ENCODE assay signal across 1 cellular context in genomic region chr17:7351665-7352558, GRCh38.
TF ChIP-seq lines count a peak whose summit lies in the region.

Gene KCTD11, plus strand, starts transcription at chr17:7352162.

TF ChIP-seq in GM12878, 131 proteins besides CTCF, POLR2A, EP300 and RAD21 (continued from another document):
- TF ChIP-seq PKNOX1 (IDR thresholded peaks at IDR 0.05) (peak; percentile 3), PAX8 (IDR thresholded peaks at IDR 0.05) (no peak), BCL11A (IDR thresholded peaks at IDR 0.05; ENCODE audit: low read depth, low read length) (no peak), BHLHE40 (IDR thresholded peaks at IDR 0.05; ENCODE audit: borderline replicate concordance in 1 of 2, low read depth in 2 of 2, low read length in 1 of 2) (peak in 1 of 2 experiments; percentile 83; a peak in 3 of 4 replicates), POLR2AphosphoS2 (IDR thresholded peaks at IDR 0.05; ENCODE audit: low read depth, low read length) (peak; percentile 88), RUNX3 (IDR thresholded peaks at IDR 0.05; ENCODE audit: low read length) (peak; percentile 59; the same call in 1 of the 2 replicates), SPI1 (IDR thresholded peaks at IDR 0.05; ENCODE audit: borderline replicate concordance, insufficient read depth, low read depth, low read length) (no peak), IKZF1 (conservative IDR thresholded peaks at IDR 0.05) (peak; percentile 90), PAX5 (IDR thresholded peaks at IDR 0.05; ENCODE audit: borderline replicate concordance, low read depth, low read length) (no peak), DPF2 (IDR thresholded peaks at IDR 0.05) (peak; percentile 82), HDAC6 (IDR thresholded peaks at IDR 0.05; ENCODE audit: unreplicated experiment) (peak; percentile 1), PBX3 (IDR thresholded peaks at IDR 0.05; ENCODE audit: insufficient replicate concordance, low read depth, low read length) (no peak), RELA (IDR thresholded peaks at IDR 0.05; ENCODE audit: borderline replicate concordance, partially characterized antibody) (peak; percentile 18)
TF ChIP-seq in GM12878: peak in this region for 34.
